Comparison of ENCODE assay signal across 8 cellular contexts in genomic region chr11:1453611-1454386, GRCh38. TPM values are rescaled to one million over a fixed set of nuclear protein-coding genes. Genes with fewer than 3 reads are reported as not detected.
DNase-seq lines count a peak whose midpoint lies in the region; ATAC-seq lines count a peak whose summit lies in the region.

No MANE protein-coding gene starts in this region.

- ATAC-seq in HG03095 (IDR thresholded peaks at IDR 0.05; ENCODE audit: unreplicated experiment), result peak; percentile 52
- ATAC-seq in HG02885 (IDR thresholded peaks at IDR 0.05; ENCODE audit: poor library complexity, unreplicated experiment), result no peak

- no peak overlapping the region for H3K4me3 ChIP-seq in muscle layer of colon (ENCODE audit: low read depth in 1 of 2, low read length in 2 of 2)

- peak; percentile 25 for DNase-seq in EL
- DNase-seq in activated T-helper 2 cell treated with anti-CD3 and anti-CD28 coated beads, Interferon-gamma antibody, Interleukin-2, Interleukin-4, amounts not matched to agents 10 μg/mL and 5 μg/mL and 100 μg/mL, durations not matched to agents 14 hours and 24 hours and 36 hours (ENCODE audit: low spot score), result peak; percentile 30
- no peak for DNase-seq in NOMO-1 treated with dmso at 0.1 percent for 144 hours (lab: John Stamatoyannopoulos, UW; ENCODE audit: unreplicated experiment)
- no peak for DNase-seq in NCI-H2171 treated with DMSO at 0.1 percent for 48 hours (lab: John Stamatoyannopoulos, UW)
- DNase-seq in ureter (ENCODE audit: low spot score), result no peak

- no peaks in the 10 kb centered on the region for H3K9me3 ChIP-seq in muscle layer of colon (ENCODE audit: low read length)

- H3K9me3 Mint-ChIP-seq in activated T-helper 2 cell treated with anti-CD3 and anti-CD28 coated beads, Interferon-gamma antibody, Interleukin-2, Interleukin-4, amounts not matched to agents 10 μg/mL and 5 μg/mL and 100 μg/mL, durations not matched to agents 14 hours and 24 hours and 36 hours, result no peaks in the 10 kb centered on the region

- no peaks in the 10 kb centered on the region for H3K4me1 Mint-ChIP-seq in activated T-helper 2 cell treated with anti-CD3 and anti-CD28 coated beads, Interferon-gamma antibody, Interleukin-2, Interleukin-4, amounts not matched to agents 10 μg/mL and 5 μg/mL and 100 μg/mL, durations not matched to agents 14 hours and 24 hours and 36 hours (ENCODE audit: low read depth)

- no peaks in the 10 kb centered on the region for H3K36me3 Mint-ChIP-seq in activated T-helper 2 cell treated with anti-CD3 and anti-CD28 coated beads, Interferon-gamma antibody, Interleukin-2, Interleukin-4, amounts not matched to agents 10 μg/mL and 5 μg/mL and 100 μg/mL, durations not matched to agents 14 hours and 24 hours and 36 hours (ENCODE audit: low read depth)

- H3K27ac ChIP-seq in muscle layer of colon (ENCODE audit: low read depth, low read length), result peak overlapping the region; percentile 3

- no peak overlapping the region for H3K9ac ChIP-seq in muscle layer of colon (ENCODE audit: low read length)

- intact Hi-C loops in activated T-helper 2 cell treated with anti-CD3 and anti-CD28 coated beads, Interferon-gamma antibody, Interleukin-2, Interleukin-4, amounts not matched to agents 10 μg/mL and 5 μg/mL and 100 μg/mL, durations not matched to agents 14 hours and 24 hours and 36 hours (cut with micrococcal nuclease), result no loop called here

- H3K27me3 ChIP-seq in muscle layer of colon (ENCODE audit: control insufficient read depth in 1 of 2, insufficient read depth in 2 of 2, low read length in 2 of 2), result peaks cover 0 to 6% of the 10 kb centered on the region in 2 donors

- no peaks in the 10 kb centered on the region for H3K27me3 Mint-ChIP-seq in activated T-helper 2 cell treated with anti-CD3 and anti-CD28 coated beads, Interferon-gamma antibody, Interleukin-2, Interleukin-4, amounts not matched to agents 10 μg/mL and 5 μg/mL and 100 μg/mL, durations not matched to agents 14 hours and 24 hours and 36 hours (ENCODE audit: low read depth)

- no peaks in the 10 kb centered on the region for H3K36me3 ChIP-seq in muscle layer of colon (ENCODE audit: insufficient read depth, low read length)

- no peak overlapping the region for H3K27ac Mint-ChIP-seq in activated T-helper 2 cell treated with anti-CD3 and anti-CD28 coated beads, Interferon-gamma antibody, Interleukin-2, Interleukin-4, amounts not matched to agents 10 μg/mL and 5 μg/mL and 100 μg/mL, durations not matched to agents 14 hours and 24 hours and 36 hours

- no peak overlapping the region for H3K4me3 Mint-ChIP-seq in activated T-helper 2 cell treated with anti-CD3 and anti-CD28 coated beads, Interferon-gamma antibody, Interleukin-2, Interleukin-4, amounts not matched to agents 10 μg/mL and 5 μg/mL and 100 μg/mL, durations not matched to agents 14 hours and 24 hours and 36 hours (ENCODE audit: low read depth)

- peaks cover 23% of the 10 kb centered on the region for H3K4me1 ChIP-seq in muscle layer of colon (ENCODE audit: insufficient read depth, low read length)

RNA-seq across cellular contexts. Expression of gene MOB2, which starts 32.8 kb away (rescaled TPM):
- 23.1 and 23.3 TPM in 2 replicates for total RNA-seq in activated T-helper 2 cell treated with anti-CD3 and anti-CD28 coated beads, Interferon-gamma antibody, Interleukin-2, Interleukin-4, amounts not matched to agents 10 μg/mL and 5 μg/mL and 100 μg/mL, durations not matched to agents 14 hours and 24 hours and 36 hours
- 61.5 TPM for total RNA-seq in ureter

Comparison
In these comparisons a context has a peak if more than half of its experiments do, and no peak if none do; other contexts are left out.
1. DNase-seq: peak in EL (single experiment) and activated T-helper 2 cell treated with anti-CD3 and anti-CD28 coated beads, Interferon-gamma antibody, Interleukin-2, Interleukin-4, amounts not matched to agents 10 μg/mL and 5 μg/mL and 100 μg/mL, durations not matched to agents 14 hours and 24 hours and 36 hours (single experiment); none in NOMO-1 treated with dmso at 0.1 percent for 144 hours (single experiment), NCI-H2171 treated with DMSO at 0.1 percent for 48 hours (single experiment) and ureter (single experiment).